ENCODE assay signal across 10 cellular contexts in genomic region chr2:213806125-213806726, GRCh38.
DNase-seq lines count a peak whose midpoint lies in the region; ATAC-seq, FAIRE-seq and TF ChIP-seq lines count a peak whose summit lies in the region.
"Had no signal": no experiment of that assay in that cellular context is flagged by ENCODE, and none has a peak within 500 bp of the region (broad histone marks: within the 10 kb centered on the region; RNA-seq: fewer than 3 reads in every experiment).

No MANE protein-coding gene starts in this region.

- intact Hi-C loops in GM12878 (cut with micrococcal nuclease; ENCODE audit: unreplicated experiment) = loop anchor here (5.0 kb wide), 1 partner anchor 126 kb away; no protein-coding TSS in a partner anchor

- H3K4me3 ChIP-seq in DND-41 (ENCODE audit: low read depth in 1 of 2, low read length in 2 of 2) (no peak overlapping the region), GM12878 (no peak overlapping the region)
- H3K4me3 ChIP-seq: HAP-1 had no signal

- no peak overlapping the region for H3K9ac ChIP-seq in DND-41 (ENCODE audit: low read depth, low read length)
- no peak overlapping the region for H3K9ac ChIP-seq in GM12878 (ENCODE audit: control insufficient read depth, insufficient read depth, low read length)

- H2AFZ ChIP-seq in DND-41 (ENCODE audit: low read depth, low read length) (no peak overlapping the region), GM12878 (ENCODE audit: control insufficient read depth, low read depth, low read length) (no peak overlapping the region)

- no peaks in the 10 kb centered on the region for H3K36me3 Mint-ChIP-seq in naive thymus-derived CD8-positive, alpha-beta T cell
- H3K36me3 Mint-ChIP-seq: WTC11 had no signal

- H3K4me1 ChIP-seq in DND-41 (ENCODE audit: insufficient read depth, low read length) = no peaks in the 10 kb centered on the region
- H3K4me1 ChIP-seq in GM12878 (ENCODE audit: control insufficient read depth, insufficient read depth, low read length) = no peaks in the 10 kb centered on the region
- H3K4me1 ChIP-seq: HAP-1 had no signal

- POLR2A ChIA-PET in GM12878 (lab: Charles Lee) = no interaction called here
- POLR2A ChIA-PET in naive thymus-derived CD8-positive, alpha-beta T cell (lab: Charles Lee) = no interaction called here

- H3K36me3 ChIP-seq in DND-41 (ENCODE audit: insufficient read depth, low read length) (no peaks in the 10 kb centered on the region), GM12878 (ENCODE audit: control insufficient read depth in 2 of 2, insufficient read depth in 2 of 2, low read length in 1 of 2) (no peaks in the 10 kb centered on the region)
- H3K36me3 ChIP-seq: HAP-1 had no signal

- TF ChIP-seq CTCF in DND-41 (IDR thresholded peaks at IDR 0.05; ENCODE audit: borderline replicate concordance, extremely low read depth, low read length, poor library complexity, severe bottlenecking) = peak; percentile 53
- peak in 1 of 3 experiments; percentile 28; a peak in 2 of 6 replicates for TF ChIP-seq CTCF in GM12878 (IDR thresholded peaks at IDR 0.05 in 2 of 3, conservative IDR thresholded peaks at IDR 0.05 in 1 of 3; ENCODE audit: control insufficient read depth in 2 of 3, extremely low read depth in 1 of 3, insufficient read depth in 1 of 3, low read depth in 3 of 3, low read length in 3 of 3)

- DNase-seq in DND-41 (no peak), LHCN-M2 (ENCODE audit: low read depth) (peak; percentile 24), GM12878 (ENCODE audit: low read depth, low spot score) (no peak), myocyte (ENCODE audit: low read depth) (peak; percentile 50), nucleus accumbens (lab: John Stamatoyannopoulos, UW) (no peak), CD1c-positive myeloid dendritic cell (ENCODE audit: extremely low spot score) (no peak)
- no peak for DNase-seq in naive thymus-derived CD8-positive, alpha-beta T cell

- no peak overlapping the region for H3K4me2 ChIP-seq in DND-41 (ENCODE audit: insufficient read depth, low read length)
- H3K4me2 ChIP-seq in GM12878 (ENCODE audit: control insufficient read depth, insufficient read depth) = no peak overlapping the region

- peaks cover 0 to 3% (median 0%) of the 10 kb centered on the region in 5 donors for H3K27me3 Mint-ChIP-seq in naive thymus-derived CD8-positive, alpha-beta T cell

- H4K20me1 ChIP-seq in DND-41 (ENCODE audit: insufficient read depth, low read length) = no peaks in the 10 kb centered on the region
- H4K20me1 ChIP-seq in GM12878 (ENCODE audit: control insufficient read depth, insufficient read depth) = no peaks in the 10 kb centered on the region

- ATAC-seq in DND-41 (ENCODE audit: insufficient read depth, low read depth) = no peak
- ATAC-seq in GM12878 = peak; percentile 53; the same call in 2 of the 3 replicates
- no peak for ATAC-seq in HG02885 (IDR thresholded peaks at IDR 0.05; ENCODE audit: poor library complexity, unreplicated experiment)
- ATAC-seq in naive thymus-derived CD8-positive, alpha-beta T cell = no peak
- ATAC-seq: WTC11 had no signal

- 0% methylated on average over 1 of the region's 1 CpG for WGBS in GM12878 (ENCODE audit: insufficient coverage, insufficient replicate concordance, low lambda C conversion rate, missing lambda C conversion rate)

- no peak for TF ChIP-seq EP300 in GM12878 (IDR thresholded peaks at IDR 0.05; ENCODE audit: borderline replicate concordance in 1 of 2, control insufficient read depth in 1 of 2, low read depth in 2 of 2, low read length in 2 of 2)

- CTCF ChIA-PET in GM12878 (lab: Yijun Ruan, JAX) = interaction anchor here (0.8 to 1.0 kb wide), 2 partner anchors 14 to 40 kb away, joined by 3 read pairs; no protein-coding TSS in a partner anchor

- no peak overlapping the region for H3K27ac Mint-ChIP-seq in naive thymus-derived CD8-positive, alpha-beta T cell
- H3K27ac Mint-ChIP-seq: WTC11 had no signal

- no peaks in the 10 kb centered on the region for H3K4me1 Mint-ChIP-seq in naive thymus-derived CD8-positive, alpha-beta T cell
- H3K4me1 Mint-ChIP-seq: WTC11 had no signal

- RAD21 ChIA-PET in GM12878 (lab: Charles Lee; ENCODE audit: unreplicated experiment) = no interaction called here

- H3K27ac ChIP-seq in DND-41 (ENCODE audit: low read length) (no peak overlapping the region), GM12878 (ENCODE audit: control insufficient read depth, insufficient read depth) (no peak overlapping the region)

- no peak for FAIRE-seq in GM12878 (lab: Jason Lieb, UNC)

- no peaks in the 10 kb centered on the region for H3K27me3 ChIP-seq in DND-41 (ENCODE audit: insufficient read depth, low read length, poor library complexity)
- H3K27me3 ChIP-seq in GM12878 (replicated peaks in 1 of 2; ENCODE audit: control insufficient read depth in 2 of 2, insufficient read depth in 2 of 2, low read length in 1 of 2) = no peaks in the 10 kb centered on the region

- H3K4me3 Mint-ChIP-seq in naive thymus-derived CD8-positive, alpha-beta T cell = no peak overlapping the region
- H3K4me3 Mint-ChIP-seq: WTC11 had no signal

- TF ChIP-seq RAD21 in GM12878 (IDR thresholded peaks at IDR 0.05; ENCODE audit: insufficient read depth, low read depth, low read length) = no peak

- TF ChIP-seq POLR2A in GM12878 (IDR thresholded peaks at IDR 0.05; ENCODE audit: low read depth, low read length) = no peak

- H3K9me3 Mint-ChIP-seq in naive thymus-derived CD8-positive, alpha-beta T cell = no peaks in the 10 kb centered on the region
- H3K9me3 Mint-ChIP-seq: WTC11 had no signal

- no peaks in the 10 kb centered on the region for H3K79me2 ChIP-seq in DND-41 (ENCODE audit: insufficient read depth, low read length)
- H3K79me2 ChIP-seq in GM12878 (ENCODE audit: control insufficient read depth, insufficient read depth, low read length) = no peaks in the 10 kb centered on the region

- in situ Hi-C loops in GM12878 (cut with MboI) = no loop called here

- H3K9me3 ChIP-seq in DND-41 (ENCODE audit: insufficient read depth, low read length, severe bottlenecking) = no peaks in the 10 kb centered on the region
- H3K9me3 ChIP-seq in GM12878 (replicated peaks; ENCODE audit: control insufficient read depth, insufficient read depth, low read length) = no peaks in the 10 kb centered on the region
- H3K9me3 ChIP-seq: HAP-1 had no signal

- BruUV-seq in GM12878 (replicated peaks; lab: Mats Ljungman, UMichigan) = no TSS peak

- SMC1A ChIA-PET in GM12878 (lab: Charles Lee; ENCODE audit: uncharacterized antibody, unreplicated experiment) = interaction anchor here (1.4 kb wide), 1 partner anchor 40 kb away, joined by 3 read pairs; no protein-coding TSS in a partner anchor

TF ChIP-seq in GM12878, 131 proteins besides CTCF, POLR2A, EP300 and RAD21:
- TF ChIP-seq IRF3 (IDR thresholded peaks at IDR 0.05) (no peak), SMC3 (IDR thresholded peaks at IDR 0.05; ENCODE audit: borderline replicate concordance, low read length) (peak; percentile 52; the same call in 1 of the 2 replicates)

Comparison
In these comparisons a context has a peak if more than half of its experiments do, and no peak if none do; other contexts are left out.
1. DNase-seq: peak in LHCN-M2 (single experiment) and myocyte (single experiment); none in DND-41 (single experiment), GM12878 (single experiment), nucleus accumbens (0 of 56), CD1c-positive myeloid dendritic cell (single experiment) and naive thymus-derived CD8-positive, alpha-beta T cell (0 of 10).